14 cellular contexts compared by ENCODE assay signal in genomic region chr3:186025161-186025560, GRCh38.
A peak's percentile ranks its signal among the peaks of the same experiment; 100 is the strongest.
DNase-seq lines count a peak whose midpoint lies in the region; ATAC-seq, FAIRE-seq and TF ChIP-seq lines count a peak whose summit lies in the region.
"Had no signal": no experiment of that assay in that cellular context is flagged by ENCODE, and none has a peak within 500 bp of the region (broad histone marks: within the 10 kb centered on the region; RNA-seq: fewer than 3 reads in every experiment).

No MANE protein-coding gene starts in this region.

- H3K27me3 Mint-ChIP-seq in activated naive CD8-positive, alpha-beta T cell treated with anti-CD3 and anti-CD28 coated beads for 36 hours, result peaks cover 29% of the 10 kb centered on the region
- H3K27me3 Mint-ChIP-seq in osteocyte (ENCODE audit: unreplicated experiment), result no peaks in the 10 kb centered on the region
- H3K27me3 Mint-ChIP-seq in mesothelial cell of epicardium (ENCODE audit: low read depth), result peaks cover 4% of the 10 kb centered on the region

- no peak overlapping the region for H3K4me3 ChIP-seq in AG04450 (ENCODE audit: low read depth, low read length)
- H3K4me3 ChIP-seq: stomach had no signal

- H3K9me3 ChIP-seq in AG04450 (ENCODE audit: control insufficient read depth, insufficient read depth, low read length), result no peaks in the 10 kb centered on the region
- H3K9me3 ChIP-seq: stomach had no signal

- no peak overlapping the region for H3K27ac Mint-ChIP-seq in activated naive CD8-positive, alpha-beta T cell treated with anti-CD3 and anti-CD28 coated beads for 36 hours
- H3K27ac Mint-ChIP-seq in osteocyte (ENCODE audit: unreplicated experiment), result no peak overlapping the region
- no peak overlapping the region for H3K27ac Mint-ChIP-seq in mesothelial cell of epicardium
- H3K27ac Mint-ChIP-seq: activated naive CD8-positive, alpha-beta T cell treated with anti-CD3 and anti-CD28 coated beads, Interleukin-2, amount 10 ng/mL, durations not matched to agents 7 days and 5 days; CD8-positive, alpha-beta T cell; effector memory CD8-positive, alpha-beta T cell had no signal

- FAIRE-seq in GM12891 (lab: Jason Lieb, UNC), result peak; percentile 67

- DNase-seq in AG04450 (ENCODE audit: low read depth, low spot score), result peak; percentile 39
- no peak for DNase-seq in GM12891 (ENCODE audit: insufficient read length, low spot score)
- peak; percentile 44 for DNase-seq in activated naive CD8-positive, alpha-beta T cell treated with anti-CD3 and anti-CD28 coated beads for 36 hours
- peak; percentile 48 for DNase-seq in osteocyte (ENCODE audit: extremely low spot score, unreplicated experiment)
- no peak for DNase-seq in mesothelial cell of epicardium (ENCODE audit: low spot score in 2 of 2, unreplicated experiment in 2 of 2)
- no peak for DNase-seq in mesenteric fat pad (ENCODE audit: low spot score)
- no peak for DNase-seq in CD1c-positive myeloid dendritic cell (ENCODE audit: extremely low spot score)
- DNase-seq: activated naive CD8-positive, alpha-beta T cell treated with anti-CD3 and anti-CD28 coated beads, Interleukin-2, amount 10 ng/mL, durations not matched to agents 7 days and 5 days; CD8-positive, alpha-beta T cell; effector memory CD8-positive, alpha-beta T cell; NCI-H187; OCI-M1; stomach had no signal

- CTCF ChIA-PET in AG04450 (lab: Charles Lee), result interaction anchor here (1.7 kb wide), 1 partner anchor 82 kb away, joined by 11 read pairs; no protein-coding TSS in a partner anchor

- no peak for ATAC-seq in GM18498 (IDR thresholded peaks at IDR 0.05; ENCODE audit: unreplicated experiment)
- ATAC-seq: CD8-positive, alpha-beta T cell; effector memory CD8-positive, alpha-beta T cell had no signal

- no peak for TF ChIP-seq CTCF in AG04450 (IDR thresholded peaks at IDR 0.05; ENCODE audit: low read depth, low read length)
- no peak for TF ChIP-seq CTCF in osteocyte (IDR thresholded peaks at IDR 0.05)
- TF ChIP-seq CTCF in mesothelial cell of epicardium (IDR thresholded peaks at IDR 0.05; ENCODE audit: unreplicated experiment), result no peak

- no peaks in the 10 kb centered on the region for H3K9me3 Mint-ChIP-seq in activated naive CD8-positive, alpha-beta T cell treated with anti-CD3 and anti-CD28 coated beads for 36 hours
- H3K9me3 Mint-ChIP-seq in osteocyte (ENCODE audit: unreplicated experiment), result no peaks in the 10 kb centered on the region
- no peaks in the 10 kb centered on the region for H3K9me3 Mint-ChIP-seq in mesothelial cell of epicardium
- H3K9me3 Mint-ChIP-seq: activated naive CD8-positive, alpha-beta T cell treated with anti-CD3 and anti-CD28 coated beads, Interleukin-2, amount 10 ng/mL, durations not matched to agents 7 days and 5 days; CD8-positive, alpha-beta T cell; effector memory CD8-positive, alpha-beta T cell had no signal

- TF ChIP-seq POLR2A in GM12891 (IDR thresholded peaks at IDR 0.05; ENCODE audit: low read depth, low read length), result no peak

- H3K4me1 Mint-ChIP-seq in activated naive CD8-positive, alpha-beta T cell treated with anti-CD3 and anti-CD28 coated beads for 36 hours, result peaks cover 9% of the 10 kb centered on the region
- peaks cover 24% of the 10 kb centered on the region for H3K4me1 Mint-ChIP-seq in osteocyte (ENCODE audit: unreplicated experiment)
- no peaks in the 10 kb centered on the region for H3K4me1 Mint-ChIP-seq in mesothelial cell of epicardium
- H3K4me1 Mint-ChIP-seq: activated naive CD8-positive, alpha-beta T cell treated with anti-CD3 and anti-CD28 coated beads, Interleukin-2, amount 10 ng/mL, durations not matched to agents 7 days and 5 days had no signal

- peak overlapping the region; percentile 11 for H3K27ac ChIP-seq in AG04450 (ENCODE audit: low read depth, low read length)

- H3K36me3 Mint-ChIP-seq in activated naive CD8-positive, alpha-beta T cell treated with anti-CD3 and anti-CD28 coated beads for 36 hours, result no peaks in the 10 kb centered on the region
- H3K36me3 Mint-ChIP-seq in osteocyte (ENCODE audit: unreplicated experiment) (no peaks in the 10 kb centered on the region), mesothelial cell of epicardium (no peaks in the 10 kb centered on the region)
- H3K36me3 Mint-ChIP-seq: activated naive CD8-positive, alpha-beta T cell treated with anti-CD3 and anti-CD28 coated beads, Interleukin-2, amount 10 ng/mL, durations not matched to agents 7 days and 5 days; CD8-positive, alpha-beta T cell had no signal

- POLR2A ChIA-PET in AG04450 (lab: Yijun Ruan, JAX), result no interaction called here

- peaks cover 4% of the 10 kb centered on the region for H3K27me3 ChIP-seq in AG04450 (ENCODE audit: control insufficient read depth, insufficient read depth, low read length)
- H3K27me3 ChIP-seq: stomach had no signal

- no peak overlapping the region for H3K4me3 Mint-ChIP-seq in activated naive CD8-positive, alpha-beta T cell treated with anti-CD3 and anti-CD28 coated beads for 36 hours
- H3K4me3 Mint-ChIP-seq in osteocyte (ENCODE audit: unreplicated experiment) (no peak overlapping the region), mesothelial cell of epicardium (no peak overlapping the region)
- H3K4me3 Mint-ChIP-seq: activated naive CD8-positive, alpha-beta T cell treated with anti-CD3 and anti-CD28 coated beads, Interleukin-2, amount 10 ng/mL, durations not matched to agents 7 days and 5 days; CD8-positive, alpha-beta T cell; effector memory CD8-positive, alpha-beta T cell had no signal

TF ChIP-seq in GM12891, 5 proteins besides CTCF, POLR2A, EP300 and RAD21:
- TF ChIP-seq TAF1 (IDR thresholded peaks at IDR 0.05; ENCODE audit: low read depth, low read length) (no peak), SPI1 (IDR thresholded peaks at IDR 0.05; ENCODE audit: low read depth, low read length) (no peak), POLR2AphosphoS5 (IDR thresholded peaks at IDR 0.05; ENCODE audit: low read depth, low read length) (no peak), POU2F2 (IDR thresholded peaks at IDR 0.05; ENCODE audit: low read depth, low read length) (no peak), PAX5 (IDR thresholded peaks at IDR 0.05; ENCODE audit: insufficient read depth, low read length, severe bottlenecking) (no peak)
TF ChIP-seq in GM12891: peak in this region for 0.

Comparison
In these comparisons a context has a peak if more than half of its experiments do, and no peak if none do; other contexts are left out.
1. DNase-seq: peak in AG04450 (single experiment), activated naive CD8-positive, alpha-beta T cell treated with anti-CD3 and anti-CD28 coated beads for 36 hours (single experiment) and osteocyte (single experiment); none in GM12891 (single experiment), mesothelial cell of epicardium (0 of 2), mesenteric fat pad (single experiment) and CD1c-positive myeloid dendritic cell (single experiment).